Comparison of ENCODE assay signal across 8 cellular contexts in the genomic region with DNA sequence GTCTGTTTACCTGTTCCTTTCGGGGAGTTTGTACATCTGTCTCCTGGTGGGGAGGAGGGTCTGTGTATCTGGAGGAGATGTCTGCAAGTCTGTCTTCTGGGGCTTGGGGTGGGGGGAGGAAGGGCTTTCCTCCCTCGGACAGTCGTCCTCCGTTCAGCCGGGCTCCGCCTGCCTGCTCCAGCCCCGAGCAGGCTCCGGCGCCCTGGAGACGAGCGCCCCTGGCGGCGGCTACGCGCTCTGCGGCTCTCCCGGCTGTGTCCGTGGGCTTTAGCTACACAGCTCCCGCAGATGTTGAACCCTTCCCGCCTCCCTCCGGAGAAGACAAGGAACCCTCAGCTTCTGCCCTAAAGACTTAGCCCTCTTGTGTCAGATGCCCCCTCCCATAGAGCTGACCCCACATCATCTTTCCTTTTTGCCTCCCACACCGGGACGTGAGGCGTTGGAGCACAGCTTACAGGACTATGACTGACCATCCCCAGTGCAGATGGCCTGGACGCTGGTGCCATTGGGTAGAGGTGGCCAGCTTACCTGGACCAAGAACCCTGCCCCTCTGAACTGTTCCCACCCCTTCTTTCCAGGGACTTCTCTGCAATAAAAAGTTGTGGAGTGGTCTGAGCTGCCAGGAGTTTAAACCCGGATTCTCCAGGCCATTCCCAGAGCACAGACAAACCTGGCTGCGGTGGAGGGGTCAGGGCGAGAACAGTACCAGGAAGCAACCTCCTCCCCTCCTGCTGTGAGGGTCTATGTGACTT. TPM values are rescaled to one million over a fixed set of nuclear protein-coding genes. Genes with fewer than 3 reads are reported as not detected.
DNase-seq lines count a peak whose midpoint lies in the region; ATAC-seq, FAIRE-seq and TF ChIP-seq lines count a peak whose summit lies in the region.

No MANE protein-coding gene starts in this region.

- FAIRE-seq in GM18507 (lab: Jason Lieb, UNC) = peak; percentile 87

- CTCF ChIA-PET in RWPE1 (lab: Yijun Ruan, JAX) = interaction anchor here (0.6 to 3.5 kb wide), 31 partner anchors 9 to 1266 kb away, joined by 3 to 16 read pairs (median 4); partner anchors contain the start of gene KRT83

- H3K36me3 ChIP-seq in ACC112 (ENCODE audit: insufficient read depth, low read length) = no peaks in the 10 kb centered on the region
- H3K36me3 ChIP-seq in HUES6 (ENCODE audit: control insufficient read depth, insufficient read depth, low read length) = no peaks in the 10 kb centered on the region
- H3K36me3 ChIP-seq in gastroesophageal sphincter = no peaks in the 10 kb centered on the region
- H3K36me3 ChIP-seq in suprapubic skin = no peaks in the 10 kb centered on the region

- H3K4me1 ChIP-seq in ACC112 (ENCODE audit: control insufficient read depth, insufficient read depth, low read length, unreplicated experiment) (peaks cover 39% of the 10 kb centered on the region), HUES6 (ENCODE audit: control insufficient read depth, insufficient read depth, low read length) (peaks cover 6% of the 10 kb centered on the region; the same call in 1 of the 2 replicates), gastroesophageal sphincter (peaks cover 8 to 38% (median 28%) of the 10 kb centered on the region in 3 donors), suprapubic skin (peaks cover 34% of the 10 kb centered on the region)

- TF ChIP-seq POLR2A in gastroesophageal sphincter (IDR thresholded peaks at IDR 0.05) (no peak), suprapubic skin (IDR thresholded peaks at IDR 0.05) (no peak)

- H3K79me2 ChIP-seq in ACC112 (ENCODE audit: control insufficient read depth, insufficient read depth, low read length, unreplicated experiment) = no peaks in the 10 kb centered on the region

- TF ChIP-seq EP300 in gastroesophageal sphincter (IDR thresholded peaks at IDR 0.05) (no peak), suprapubic skin (IDR thresholded peaks at IDR 0.05) (no peak)

- H3K4me3 ChIP-seq in ACC112 (ENCODE audit: low read depth, low read length) (peak overlapping the region; percentile 53; the same call in 1 of the 2 replicates), HUES6 (ENCODE audit: low read depth, low read length) (peak overlapping the region; percentile 45), gastroesophageal sphincter (peak overlapping the region; percentile 25 to 48), suprapubic skin (peak overlapping the region; percentile 11)

- peak overlapping the region; percentile 100 for H3K27ac ChIP-seq in ACC112 (ENCODE audit: low read depth, low read length)
- H3K27ac ChIP-seq in HUES6 (ENCODE audit: low read depth, low read length) = no peak overlapping the region
- peak overlapping the region; percentile 98 for H3K27ac ChIP-seq in RWPE1
- peak overlapping the region; percentile 78 to 94 (median 88) for H3K27ac ChIP-seq in gastroesophageal sphincter
- H3K27ac ChIP-seq in suprapubic skin = no peak overlapping the region

- POLR2A ChIA-PET in RWPE1 (lab: Yijun Ruan, JAX; ENCODE audit: low non-redundant PET) = interaction anchor here (1.8 kb wide), 1 partner anchor 132 kb away, joined by 5 read pairs; no protein-coding TSS in a partner anchor

- H2AFZ ChIP-seq in ACC112 (ENCODE audit: low read length, unreplicated experiment) = no peak overlapping the region

- TF ChIP-seq CTCF in RWPE1 (conservative IDR thresholded peaks at IDR 0.05; ENCODE audit: low read depth) (peak; percentile 91), gastroesophageal sphincter (IDR thresholded peaks at IDR 0.05) (peak; percentile 84 to 99 (median 91)), suprapubic skin (IDR thresholded peaks at IDR 0.05) (peak; percentile 91 to 100)

- DNase-seq in GM18507 (ENCODE audit: extremely low spot score, insufficient read length, low read depth) (peak; percentile 76), RWPE1 (ENCODE audit: low spot score) (peak; percentile 82), nucleus accumbens (lab: John Stamatoyannopoulos, UW) (peak in 51 of 56 donors; percentile 6 to 83 (median 51)), suprapubic skin (ENCODE audit: low spot score in 2 of 2) (peak; percentile 83 to 84)
- DNase-seq in activated effector memory CD4-positive, alpha-beta T cell treated with anti-CD3 and anti-CD28 coated beads, Interleukin-2, amount 50 U/mL, for 16 hours = peak; percentile 90

- H3K9me3 ChIP-seq in HUES6 (ENCODE audit: control insufficient read depth, insufficient read depth, low read depth, low read length) (no peaks in the 10 kb centered on the region), gastroesophageal sphincter (no peaks in the 10 kb centered on the region), suprapubic skin (no peaks in the 10 kb centered on the region)

- H3K27me3 ChIP-seq in ACC112 (ENCODE audit: insufficient read depth, low read length) = no peaks in the 10 kb centered on the region
- peaks cover 45% of the 10 kb centered on the region for H3K27me3 ChIP-seq in HUES6 (ENCODE audit: control insufficient read depth, insufficient read depth, low read length)
- H3K27me3 ChIP-seq in gastroesophageal sphincter = peaks cover 4% of the 10 kb centered on the region
- H3K27me3 ChIP-seq in suprapubic skin = no peaks in the 10 kb centered on the region

- H3K9ac ChIP-seq in HUES6 (ENCODE audit: low read length) = no peak overlapping the region

- WGBS in gastroesophageal sphincter (ENCODE audit: low coverage in 1 of 2), 2 donors = 32% methylated on average over 9 of the region's 28 CpGs; no CpG with 5 or more reads in 1 of the 2 donors
- WGBS in suprapubic skin = 73% methylated on average over 8 of the region's 28 CpGs

- peak; percentile 62 for ATAC-seq in gastroesophageal sphincter

RNA-seq across cellular contexts. Expression of gene KRT86, which starts 4.7 kb away (rescaled TPM):
- 1 to 10 TPM in 1 of 4 donors, not detected in 3; 1.7 TPM for total RNA-seq in gastroesophageal sphincter
- total RNA-seq in suprapubic skin = 100 to 1,000 TPM in 1 of 4 donors, 10 to 100 TPM in 2, 1 to 10 TPM in 1; 1.0 to 289 (median 37.0) TPM

RNA-seq across cellular contexts. Expression of gene KRT81, which starts 12.2 kb away (rescaled TPM):
- total RNA-seq in gastroesophageal sphincter (under 1 TPM in 1 of 4 donors, not detected in 3; 0.27 TPM), suprapubic skin (100 to 1,000 TPM in 1 of 4 donors, 10 to 100 TPM in 2, under 1 TPM in 1; 0.72 to 346 (median 21.0) TPM)

RNA-seq across cellular contexts. Expression of gene KRT83, which starts 42.1 kb away (rescaled TPM):
- total RNA-seq in gastroesophageal sphincter (not detected), suprapubic skin (10 to 100 TPM in 3 of 4 donors, not detected in 1; 10.3 to 97.1 (median 33.9) TPM)

RNA-seq across cellular contexts. Expression of gene KRT7, which starts 46.1 kb away (rescaled TPM):
- total RNA-seq in gastroesophageal sphincter (10 to 100 TPM in 1 of 4 donors, 1 to 10 TPM in 2, under 1 TPM in 1; 0.47 to 78.7 (median 4.3) TPM), suprapubic skin (100 to 1,000 TPM in 3 of 4 donors, 10 to 100 TPM in 1; 95.8 to 176 (median 123) TPM)

Comparison
In these comparisons a context has a peak if more than half of its experiments do, and no peak if none do; other contexts are left out.
1. H3K27ac ChIP-seq: peak in ACC112 (single experiment), RWPE1 (single experiment) and gastroesophageal sphincter (4 of 4); none in HUES6 (single experiment) and suprapubic skin (single experiment).
2. Peak in every context shown above with its lines, with median percentiles within 50 percentile points of each other: H3K4me3 ChIP-seq, DNase-seq and CTCF ChIP-seq.